In genomic region chr12:76457010-76457409, GRCh38 we compare ENCODE assay signal across 1 cellular context.
TF ChIP-seq lines count a peak whose summit lies in the region.

No MANE protein-coding gene starts in this region.

TF ChIP-seq in HEK293, 187 proteins besides CTCF, POLR2A, EP300 and RAD21 (continued from another document):
- TF ChIP-seq, protein P1, sequence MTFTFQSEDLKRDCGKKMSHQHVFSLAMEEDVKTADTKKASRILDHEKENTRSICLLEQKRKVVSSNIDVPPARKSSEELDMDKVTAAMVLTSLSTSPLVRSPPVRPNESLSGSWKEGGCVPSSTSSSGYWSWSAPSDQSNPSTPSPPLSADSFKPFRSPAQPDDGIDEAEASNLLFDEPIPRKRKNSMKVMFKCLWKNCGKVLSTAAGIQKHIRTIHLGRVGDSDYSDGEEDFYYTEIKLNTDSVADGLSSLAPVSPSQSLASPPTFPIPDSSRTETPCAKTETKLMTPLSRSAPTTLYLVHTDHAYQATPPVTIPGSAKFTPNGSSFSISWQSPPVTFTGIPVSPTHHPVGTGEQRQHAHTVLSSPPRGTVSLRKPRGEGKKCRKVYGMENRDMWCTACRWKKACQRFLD (tag by site-specific recombination; IDR thresholded peaks at IDR 0.05), result no peak
